ENCODE assay signal across 12 cellular contexts in genomic region chr7:102611926-102612325, GRCh38. TPM values are rescaled to one million over a fixed set of nuclear protein-coding genes. Genes with fewer than 3 reads are reported as not detected.
DNase-seq lines count a peak whose midpoint lies in the region; ATAC-seq and TF ChIP-seq lines count a peak whose summit lies in the region.
"Not testable (repeated sequence)": the region's sequence is repeated elsewhere in the genome, so short reads cannot be mapped to it uniquely, and the experiment has no call there.
"Had no signal": no experiment of that assay in that cellular context is flagged by ENCODE, and none has a peak within 500 bp of the region (broad histone marks: within the 10 kb centered on the region; RNA-seq: fewer than 3 reads in every experiment).

No MANE protein-coding gene starts in this region.

- H3K27ac ChIP-seq in AG04450 (ENCODE audit: low read depth, low read length); GM23248: not testable (repeated sequence)

- H3K27me3 Mint-ChIP-seq in WTC11 (ENCODE audit: low read depth); osteocyte (ENCODE audit: unreplicated experiment); stimulated activated naive B cell treated with anti-CD40 and anti-IgM and Interleukin-4, amounts not matched to agents 10 μg/mL and 1 μg/mL and 100 μg/mL, for 72 hours: not testable (repeated sequence)

- H3K4me3 ChIP-seq in AG04450 (ENCODE audit: low read depth, low read length): peak overlapping the region; percentile 40; the same call in 1 of the 2 replicates
- not testable (repeated sequence) for H3K4me3 ChIP-seq in GM23248

- not testable (repeated sequence) for H3K9me2 ChIP-seq in GM23248 (ENCODE audit: insufficient read depth)

- not testable (repeated sequence) for H3K79me2 ChIP-seq in GM23248 (ENCODE audit: insufficient read depth)

- H4K20me1 ChIP-seq in GM23248 (ENCODE audit: insufficient read depth): not testable (repeated sequence)

- H2AFZ ChIP-seq in GM23248: not testable (repeated sequence)

- CTCF ChIA-PET in AG04450 (lab: Charles Lee); WTC11 (lab: Charles Lee): not testable (repeated sequence)

- H3K4me2 ChIP-seq in GM23248 (ENCODE audit: unreplicated experiment): not testable (repeated sequence)

- TF ChIP-seq CTCF in AG04450 (IDR thresholded peaks at IDR 0.05; ENCODE audit: low read depth, low read length); WTC11 (IDR thresholded peaks at IDR 0.05); osteocyte (IDR thresholded peaks at IDR 0.05): not testable (repeated sequence)

- not testable (repeated sequence) for H3K27ac Mint-ChIP-seq in WTC11
- H3K27ac Mint-ChIP-seq in osteocyte (ENCODE audit: unreplicated experiment): peak overlapping the region; percentile 34
- H3K27ac Mint-ChIP-seq in stimulated activated naive B cell treated with anti-CD40 and anti-IgM and Interleukin-4, amounts not matched to agents 10 μg/mL and 1 μg/mL and 100 μg/mL, for 72 hours: peak overlapping the region; percentile 91

- DNase-seq in AG04450 (ENCODE audit: low read depth, low spot score); stimulated activated naive B cell treated with anti-CD40 and anti-IgM and Interleukin-4, amounts not matched to agents 10 μg/mL and 1 μg/mL and 100 μg/mL, for 72 hours: not testable (repeated sequence)
- DNase-seq in GM23248 (peak; percentile 0), WTC11 (ENCODE audit: low spot score) (peak; percentile 38), cerebellar cortex (ENCODE audit: low spot score) (peak; percentile 9), glomerular visceral epithelial cell (ENCODE audit: extremely low spot score) (peak; percentile 0), left kidney (ENCODE audit: low read depth, low spot score) (peak; percentile 61), osteocyte (ENCODE audit: extremely low spot score, unreplicated experiment) (peak; percentile 73)

- H3F3A ChIP-seq in GM23248 (ENCODE audit: insufficient read depth): not testable (repeated sequence)

- not testable (repeated sequence) for H3K9me3 Mint-ChIP-seq in WTC11; osteocyte (ENCODE audit: unreplicated experiment); stimulated activated naive B cell treated with anti-CD40 and anti-IgM and Interleukin-4, amounts not matched to agents 10 μg/mL and 1 μg/mL and 100 μg/mL, for 72 hours

- not testable (repeated sequence) for H3K9me3 ChIP-seq in AG04450 (ENCODE audit: control insufficient read depth, insufficient read depth, low read length); GM23248 (ENCODE audit: low read depth)

- not testable (repeated sequence) for ATAC-seq in WTC11; stimulated activated naive B cell treated with anti-CD40 and anti-IgM and Interleukin-4, amounts not matched to agents 10 μg/mL and 1 μg/mL and 100 μg/mL, for 72 hours (replicated peaks)

- not testable (repeated sequence) for H3K36me3 ChIP-seq in GM23248 (ENCODE audit: low read depth)

- 55 to 92% methylated on average over 2 to 7 of the region's 10 CpGs for WGBS in GM23248 (ENCODE audit: low coverage in 1 of 2, low lambda C conversion rate in 2 of 2, missing lambda C conversion rate in 2 of 2), 2 experiments

- not testable (repeated sequence) for H3K27me3 ChIP-seq in AG04450 (ENCODE audit: control insufficient read depth, insufficient read depth, low read length); GM23248 (replicated peaks; ENCODE audit: insufficient read depth)

- not testable (repeated sequence) for H3K9ac ChIP-seq in GM23248

- POLR2A ChIA-PET in AG04450 (lab: Yijun Ruan, JAX); WTC11 (lab: Charles Lee): not testable (repeated sequence)

- H3K36me3 Mint-ChIP-seq in WTC11; osteocyte (ENCODE audit: unreplicated experiment); stimulated activated naive B cell treated with anti-CD40 and anti-IgM and Interleukin-4, amounts not matched to agents 10 μg/mL and 1 μg/mL and 100 μg/mL, for 72 hours: not testable (repeated sequence)

- not testable (repeated sequence) for H3K4me1 ChIP-seq in GM23248 (ENCODE audit: insufficient read depth)

- H3K4me1 Mint-ChIP-seq in WTC11; osteocyte (ENCODE audit: unreplicated experiment); stimulated activated naive B cell treated with anti-CD40 and anti-IgM and Interleukin-4, amounts not matched to agents 10 μg/mL and 1 μg/mL and 100 μg/mL, for 72 hours: not testable (repeated sequence)

- H3K4me3 Mint-ChIP-seq in WTC11: 0 out of 2 replicates have a peak overlapping the region, but pooled peaks have one; percentile 39
- not testable (repeated sequence) for H3K4me3 Mint-ChIP-seq in osteocyte (ENCODE audit: unreplicated experiment)
- peak overlapping the region; percentile 64 to 83 for H3K4me3 Mint-ChIP-seq in stimulated activated naive B cell treated with anti-CD40 and anti-IgM and Interleukin-4, amounts not matched to agents 10 μg/mL and 1 μg/mL and 100 μg/mL, for 72 hours

- in situ Hi-C loops in GM23248 (cut with MboI): not testable (repeated sequence)

RNA-seq across cellular contexts. Expression of gene RASA4, which starts 4.6 kb away (rescaled TPM):
- 7.0 and 14.9 TPM in 2 replicates for polyA plus RNA-seq in AG04450 (2011; rRNA removed)
- polyA minus RNA-seq in AG04450 (2011; rRNA and poly(A)+ RNA removed): 20.1 and 24.8 TPM in 2 replicates
- total RNA-seq in GM23248 (2014; rRNA removed; shearing (Covaris generic)): 1.7 and 8.9 TPM in 2 replicates
- 1.2 and 2.3 TPM in 2 replicates for polyA plus RNA-seq in GM23248 (2016; fragmentation: Nextera tagmentation; extraction: Ambion mirVana)
- total RNA-seq in WTC11 (2021): 11.2 to 17.9 TPM (median 17.4 TPM) in 3 replicates
- total RNA-seq in osteocyte: 26.1 and 27.0 TPM in 2 replicates

RNA-seq across cellular contexts. Expression of gene UPK3BL1, which starts 30.7 kb away (rescaled TPM):
- 19.7 and 27.3 TPM in 2 replicates for polyA plus RNA-seq in AG04450 (2011; rRNA removed)
- polyA minus RNA-seq in AG04450 (2011; rRNA and poly(A)+ RNA removed): 9.2 and 21.9 TPM in 2 replicates
- 10.8 and 13.3 TPM in 2 replicates for total RNA-seq in GM23248 (2014; rRNA removed; shearing (Covaris generic))
- polyA plus RNA-seq in GM23248 (2016; fragmentation: Nextera tagmentation; extraction: Ambion mirVana): 7.8 and 9.5 TPM in 2 replicates
- total RNA-seq in WTC11 (2021): 21.3 to 27.4 TPM (median 23.2 TPM) in 3 replicates
- total RNA-seq in osteocyte: 16.4 and 20.6 TPM in 2 replicates

RNA-seq across cellular contexts. Expression of gene SPDYE2B, which starts 38.2 kb away (rescaled TPM):
- not detected in 2 replicates for polyA plus RNA-seq in AG04450 (2011; rRNA removed)
- not detected in 2 replicates for polyA minus RNA-seq in AG04450 (2011; rRNA and poly(A)+ RNA removed)
- not detected in 2 replicates for total RNA-seq in GM23248 (2014; rRNA removed; shearing (Covaris generic))
- polyA plus RNA-seq in GM23248 (2016; fragmentation: Nextera tagmentation; extraction: Ambion mirVana): 0.20 TPM in 1 of 2 replicates, not detected in the other
- 0.23 TPM in 1 of 3 replicates, not detected in the others for total RNA-seq in WTC11 (2021)
- total RNA-seq in osteocyte: not detected in 2 replicates
- total RNA-seq: activated T-cell treated with anti-CD3 and anti-CD28 coated beads, Interleukin-2, amount 50 U/mL, for 72 hours; tibial nerve had no signal
- polyA plus RNA-seq: A549, adipose tissue had no signal

RNA-seq across cellular contexts. Expression of gene POLR2J3, which starts 39.5 kb away (rescaled TPM):
- polyA plus RNA-seq in AG04450 (2011; rRNA removed): 40.8 and 59.9 TPM in 2 replicates
- polyA minus RNA-seq in AG04450 (2011; rRNA and poly(A)+ RNA removed): 56.1 and 66.3 TPM in 2 replicates
- 2.9 and 6.3 TPM in 2 replicates for total RNA-seq in GM23248 (2014; rRNA removed; shearing (Covaris generic))
- 61.2 and 69.8 TPM in 2 replicates for polyA plus RNA-seq in GM23248 (2016; fragmentation: Nextera tagmentation; extraction: Ambion mirVana)
- 21.2 to 26.5 TPM (median 24.7 TPM) in 3 replicates for total RNA-seq in WTC11 (2021)
- total RNA-seq in osteocyte: 24.1 and 27.1 TPM in 2 replicates

RNA-seq across cellular contexts. Expression of gene POLR2J2, which starts 59.5 kb away (rescaled TPM):
- polyA plus RNA-seq in AG04450 (2011; rRNA removed) (1.9 and 2.0 TPM in 2 replicates), GM23248 (2016; fragmentation: Nextera tagmentation; extraction: Ambion mirVana) (1.1 and 2.0 TPM in 2 replicates)
- 4.0 and 4.2 TPM in 2 replicates for polyA minus RNA-seq in AG04450 (2011; rRNA and poly(A)+ RNA removed)
- total RNA-seq in GM23248 (2014; rRNA removed; shearing (Covaris generic)): 0.43 and 0.51 TPM in 2 replicates
- total RNA-seq in WTC11 (2021) (4.3 to 5.9 TPM (median 5.5 TPM) in 3 replicates), osteocyte (6.5 and 6.7 TPM in 2 replicates)
